In genomic region chr19:7595466-7596133, GRCh38 we compare ENCODE assay signal across 8 cellular contexts. TPM values are rescaled to one million over a fixed set of nuclear protein-coding genes. Genes with fewer than 3 reads are reported as not detected.
A peak's percentile ranks its signal among the peaks of the same experiment; 100 is the strongest.
DNase-seq lines count a peak whose midpoint lies in the region; ATAC-seq and TF ChIP-seq lines count a peak whose summit lies in the region.

Gene CAMSAP3, plus strand, starts transcription at chr19:7595863. Its CDS starts 140 bp downstream, at chr19:7596003.

- intact Hi-C loops in ovary (cut with DNase I), result no loop called here

- H3K36me3 ChIP-seq in ovary, result no peaks in the 10 kb centered on the region

- 0 to 1% (median 1%) methylated on average over 48 to 78 of the region's 78 CpGs for WGBS in ovary, 3 donors

- no peak for TF ChIP-seq EP300 in ovary (IDR thresholded peaks at IDR 0.05)

- H3K4me1 ChIP-seq in foreskin keratinocyte (no peaks in the 10 kb centered on the region), ovary (ENCODE audit: insufficient read depth) (peaks cover 1% of the 10 kb centered on the region)

- DNase-seq in NCI-H2227 (lab: John Stamatoyannopoulos, UW; ENCODE audit: unreplicated experiment) (peak; percentile 86), activated T-cell treated with anti-CD3 and anti-CD28 coated beads for 1 hour (ENCODE audit: low read depth) (peak; percentile 16), foreskin keratinocyte (no peak), ovary (no peak), amniotic stem cell (lab: John Stamatoyannopoulos, UW) (no peak)

- no peaks in the 10 kb centered on the region for H3K9me3 ChIP-seq in ovary

- TF ChIP-seq CTCF in 22Rv1 (IDR thresholded peaks at IDR 0.05), result no peak
- TF ChIP-seq CTCF in foreskin keratinocyte (conservative IDR thresholded peaks at IDR 0.05), result no peak
- no peak for TF ChIP-seq CTCF in ovary (IDR thresholded peaks at IDR 0.05)

- H3K27me3 ChIP-seq in foreskin keratinocyte, result peaks cover 1% of the 10 kb centered on the region
- no peaks in the 10 kb centered on the region for H3K27me3 ChIP-seq in ovary

- no peak for TF ChIP-seq POLR2A in ovary (IDR thresholded peaks at IDR 0.05)

- ATAC-seq in GM19397 (IDR thresholded peaks at IDR 0.05; ENCODE audit: unreplicated experiment), result peak; percentile 60
- ATAC-seq in foreskin keratinocyte, result peak; percentile 82
- no peak for ATAC-seq in GM21576 (IDR thresholded peaks at IDR 0.05; ENCODE audit: unreplicated experiment)

- H3K4me3 ChIP-seq in ovary, result peak within 1 kb of the TSS; percentile 22

- H3K27ac ChIP-seq in 22Rv1 (peak within 1 kb of the TSS; percentile 83), foreskin keratinocyte (no peak within 1 kb of the TSS), ovary (no peak within 1 kb of the TSS)

RNA-seq across cellular contexts. Expression of gene CAMSAP3, which starts in this region (rescaled TPM):
- total RNA-seq in foreskin keratinocyte (7.5 and 9.1 TPM in 2 replicates), ovary (1 to 10 TPM in 4 of 7 donors, under 1 TPM in 3; 0.08 to 8.2 (median 1.9) TPM)
- polyA plus RNA-seq in foreskin keratinocyte (8.1 and 8.6 TPM in 2 replicates), ovary (1 to 10 TPM in 1 of 2 donors, under 1 TPM in 1; 0.57 to 1.4 TPM)

Comparison
In these comparisons a context has a peak if more than half of its experiments do, and no peak if none do; other contexts are left out.
1. DNase-seq: peak in NCI-H2227 (single experiment) and activated T-cell treated with anti-CD3 and anti-CD28 coated beads for 1 hour (single experiment); none in foreskin keratinocyte (0 of 2), ovary (0 of 5) and amniotic stem cell (single experiment).